Comparison of ENCODE assay signal across 16 cellular contexts in the genomic region with DNA sequence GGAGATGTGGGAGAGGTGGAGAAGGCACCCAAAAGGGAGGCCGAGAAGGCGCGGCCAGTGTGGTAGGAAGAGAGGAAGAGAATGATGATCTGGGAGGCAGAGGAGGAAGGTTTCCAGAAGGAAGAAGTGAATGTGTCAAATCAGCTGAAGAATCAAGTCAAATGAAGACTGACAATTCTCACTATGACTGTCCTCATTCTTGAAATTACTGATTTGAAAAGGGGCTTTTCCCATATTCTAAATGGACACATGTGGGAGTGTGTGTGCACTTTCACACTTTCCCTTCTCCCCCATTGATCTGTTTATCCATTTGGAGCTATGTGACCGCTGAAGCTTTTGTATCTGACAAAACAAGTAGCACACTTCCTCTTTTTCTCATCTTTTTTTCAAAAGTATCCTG. TPM values are rescaled to one million over a fixed set of nuclear protein-coding genes. Genes with fewer than 3 reads are reported as not detected.
DNase-seq lines count a peak whose midpoint lies in the region; ATAC-seq and TF ChIP-seq lines count a peak whose summit lies in the region.
"Had no signal": no experiment of that assay in that cellular context is flagged by ENCODE, and none has a peak within 500 bp of the region (broad histone marks: within the 10 kb centered on the region; RNA-seq: fewer than 3 reads in every experiment).

No MANE protein-coding gene starts in this region.

- DNase-seq in GM10248 (ENCODE audit: extremely low spot score) (peak; percentile 39), RPMI8226 (no peak), T-cell (no peak)
- DNase-seq in activated naive CD8-positive, alpha-beta T cell treated with anti-CD3 and anti-CD28 coated beads for 36 hours = peak; percentile 5
- DNase-seq: adrenal gland, caudate nucleus, DMS53, left cardiac atrium, midbrain, NCI-H2029, NCI-H524 treated with DMSO at 0.1 percent for 48 hours, Peyer's patch, SW 1271 had no signal

- POLR2A ChIA-PET in GM10248 (lab: Yijun Ruan, JAX) (no interaction called here), T-cell (lab: Charles Lee) (no interaction called here)

- H3K27me3 Mint-ChIP-seq in activated naive CD8-positive, alpha-beta T cell treated with anti-CD3 and anti-CD28 coated beads for 36 hours = peaks cover 6% of the 10 kb centered on the region
- H3K27me3 Mint-ChIP-seq in T-cell = no peaks in the 10 kb centered on the region

- H3K9me3 Mint-ChIP-seq in activated naive CD8-positive, alpha-beta T cell treated with anti-CD3 and anti-CD28 coated beads for 36 hours = no peaks in the 10 kb centered on the region
- no peaks in the 10 kb centered on the region for H3K9me3 Mint-ChIP-seq in T-cell

- ATAC-seq in GM18502 (IDR thresholded peaks at IDR 0.05; ENCODE audit: poor library complexity, unreplicated experiment) (peak; percentile 59), HG03039 (IDR thresholded peaks at IDR 0.05; ENCODE audit: unreplicated experiment) (peak; percentile 51), HG03095 (IDR thresholded peaks at IDR 0.05; ENCODE audit: unreplicated experiment) (no peak), T-cell (replicated peaks in 1 of 4) (no peak)
- ATAC-seq: left cardiac atrium had no signal

- peaks cover 2% of the 10 kb centered on the region for H3K36me3 Mint-ChIP-seq in activated naive CD8-positive, alpha-beta T cell treated with anti-CD3 and anti-CD28 coated beads for 36 hours
- H3K36me3 Mint-ChIP-seq in T-cell = peaks cover 2% of the 10 kb centered on the region

- CTCF ChIA-PET in GM10248 (lab: Yijun Ruan, JAX) = no interaction called here
- CTCF ChIA-PET in T-cell (lab: Charles Lee) = no interaction called here

- no peak overlapping the region for H3K27ac Mint-ChIP-seq in activated naive CD8-positive, alpha-beta T cell treated with anti-CD3 and anti-CD28 coated beads for 36 hours
- no peak overlapping the region for H3K27ac Mint-ChIP-seq in T-cell

- peaks cover 30% of the 10 kb centered on the region for H3K4me1 Mint-ChIP-seq in activated naive CD8-positive, alpha-beta T cell treated with anti-CD3 and anti-CD28 coated beads for 36 hours
- peaks cover 33 to 47% (median 38%) of the 10 kb centered on the region in 3 donors for H3K4me1 Mint-ChIP-seq in T-cell

- no peak overlapping the region for H3K4me3 Mint-ChIP-seq in activated naive CD8-positive, alpha-beta T cell treated with anti-CD3 and anti-CD28 coated beads for 36 hours
- H3K4me3 Mint-ChIP-seq in T-cell = no peak overlapping the region

- TF ChIP-seq CTCF in GM10248 (IDR thresholded peaks at IDR 0.05; ENCODE audit: control extremely low read depth, extremely low read depth, low read depth, missing control alignments) = no peak

RNA-seq across cellular contexts. Expression of a gene that starts 6.1 kb away (rescaled TPM):
- 1 to 10 TPM; 2.6 to 2.9 TPM for total RNA-seq in activated naive CD8-positive, alpha-beta T cell treated with anti-CD3 and anti-CD28 coated beads for 36 hours
- 10 to 100 TPM in 4 of 5 donors, 1 to 10 TPM in 1; 9.9 to 23.5 (median 11.5) TPM for total RNA-seq in T-cell

Comparison
In these comparisons a context has a peak if more than half of its experiments do, and no peak if none do; other contexts are left out.
1. DNase-seq: peak in GM10248 (single experiment) and activated naive CD8-positive, alpha-beta T cell treated with anti-CD3 and anti-CD28 coated beads for 36 hours (single experiment); none in RPMI8226 (single experiment) and T-cell (0 of 34).
2. ATAC-seq: peak in GM18502 (single experiment) and HG03039 (single experiment); none in HG03095 (single experiment) and T-cell (0 of 4).